In the genomic region with DNA sequence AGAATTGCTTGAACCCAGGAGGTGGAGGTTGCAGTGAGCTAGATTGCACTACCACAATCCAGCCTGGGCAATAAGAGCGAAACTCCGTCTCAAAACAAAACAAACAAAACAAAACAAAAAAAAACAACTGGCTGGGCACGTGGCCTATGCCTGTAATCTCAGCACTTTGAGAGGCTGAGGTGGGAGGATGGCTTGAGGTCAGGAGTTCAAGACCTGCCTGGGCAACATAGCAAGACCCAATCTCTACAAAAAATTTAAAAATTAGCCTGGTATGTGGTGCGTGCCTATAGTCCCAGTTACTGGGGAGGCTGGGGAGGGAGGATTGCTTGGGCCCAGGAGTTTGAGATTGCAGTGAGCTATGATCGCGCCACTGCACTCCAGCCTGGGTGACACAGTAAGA, we compare ENCODE assay signal across 9 cellular contexts. TPM values are rescaled to one million over a fixed set of nuclear protein-coding genes. Genes with fewer than 3 reads are reported as not detected.
"Had no signal": no experiment of that assay in that cellular context is flagged by ENCODE, and none has a peak within 500 bp of the region (broad histone marks: within the 10 kb centered on the region; RNA-seq: fewer than 3 reads in every experiment).

No MANE protein-coding gene starts in this region.

- FAIRE-seq: HTR-8/SVneo had no signal

- H3K9ac ChIP-seq: KMS-11 had no signal

- DNase-seq: IMR-90, KBM-7, KG1 had no signal

- H3K27ac ChIP-seq: HL-60 had no signal

RNA-seq across cellular contexts. Expression of a gene that starts 51.8 kb away (rescaled TPM):
- total RNA-seq: HT-29, HT1080, IMR-90 had no signal
- polyA plus RNA-seq: IgD-negative memory B cell, IMR-90 had no signal
